In genomic region chr21:35932232-35932911, GRCh38 we compare ENCODE assay signal across 8 cellular contexts.
A peak's percentile ranks its signal among the peaks of the same experiment; 100 is the strongest.
DNase-seq lines count a peak whose midpoint lies in the region; ATAC-seq and TF ChIP-seq lines count a peak whose summit lies in the region.

No MANE protein-coding gene starts in this region.

- CTCF ChIA-PET in BJ (lab: Yijun Ruan, JAX) = interaction anchor here (0.7 to 2.0 kb wide), 8 partner anchors 78 to 1239 kb away, joined by 3 to 9 read pairs (median 3); no protein-coding TSS in a partner anchor

- no peak overlapping the region for H3K4me3 ChIP-seq in BJ (ENCODE audit: low read depth, low read length)
- H3K4me3 ChIP-seq in Peyer's patch = no peak overlapping the region
- no peak overlapping the region for H3K4me3 ChIP-seq in choroid plexus epithelial cell (ENCODE audit: low read depth, low read length)

- peaks cover 0 to 12% (median 2%) of the 10 kb centered on the region in 4 donors for H3K4me1 ChIP-seq in Peyer's patch

- peak; percentile 60 for DNase-seq in BJ (ENCODE audit: low read depth)
- peak in 2 of 3 donors; percentile 61 to 66 for DNase-seq in Peyer's patch
- peak; percentile 89 for DNase-seq in choroid plexus epithelial cell (ENCODE audit: low read depth)
- DNase-seq in mucosa of gallbladder (ENCODE audit: low spot score) = peak; percentile 45
- no peak for DNase-seq in NCI-H2171 treated with DMSO at 0.1 percent for 48 hours (lab: John Stamatoyannopoulos, UW)

- H3K27ac ChIP-seq in Peyer's patch = peak overlapping the region in 3 of 4 donors; percentile 42 to 64 (median 55)

- peak; percentile 83 for ATAC-seq in GM18519 (IDR thresholded peaks at IDR 0.05; ENCODE audit: low FRiP score, unreplicated experiment)
- ATAC-seq in HG03139 (IDR thresholded peaks at IDR 0.05; ENCODE audit: unreplicated experiment) = peak; percentile 72
- no peak for ATAC-seq in GM19023 (IDR thresholded peaks at IDR 0.05; ENCODE audit: unreplicated experiment)

- H3K27me3 ChIP-seq in BJ (ENCODE audit: control insufficient read depth, insufficient read depth, low read length) = no peaks in the 10 kb centered on the region
- no peaks in the 10 kb centered on the region for H3K27me3 ChIP-seq in Peyer's patch

- no peaks in the 10 kb centered on the region for H3K36me3 ChIP-seq in BJ (ENCODE audit: control insufficient read depth, insufficient read depth, low read length)
- H3K36me3 ChIP-seq in Peyer's patch = no peaks in the 10 kb centered on the region

- no peaks in the 10 kb centered on the region for H3K9me3 ChIP-seq in Peyer's patch

- TF ChIP-seq CTCF in BJ (IDR thresholded peaks at IDR 0.05; ENCODE audit: insufficient read depth, low read depth, low read length) = no peak
- no peak for TF ChIP-seq CTCF in Peyer's patch (IDR thresholded peaks at IDR 0.05)
- no peak for TF ChIP-seq CTCF in choroid plexus epithelial cell (conservative IDR thresholded peaks at IDR 0.05; ENCODE audit: low read depth, low read length)

- TF ChIP-seq POLR2A in Peyer's patch (IDR thresholded peaks at IDR 0.05) = no peak

- POLR2A ChIA-PET in BJ (lab: Charles Lee) = no interaction called here
